In the genomic region with DNA sequence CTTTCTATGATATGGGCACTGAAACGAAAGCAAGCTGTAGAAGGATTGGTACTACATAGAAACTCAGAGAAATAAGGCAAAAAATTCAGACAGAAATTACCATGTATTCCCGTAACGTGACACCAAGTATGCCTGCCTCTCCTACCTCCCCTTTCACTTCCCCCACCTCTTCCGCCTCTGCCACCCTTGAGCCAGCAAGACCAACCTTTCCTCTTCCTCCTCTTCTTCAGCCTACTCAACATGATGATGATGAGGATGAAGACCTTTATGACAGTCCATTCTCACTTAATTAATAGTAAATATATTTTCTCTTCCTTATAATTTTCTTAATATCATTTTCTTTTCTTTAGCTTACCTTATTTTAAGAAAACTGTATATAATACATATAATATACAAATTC, we compare ENCODE assay signal across 25 cellular contexts.
"Had no signal": no experiment of that assay in that cellular context is flagged by ENCODE, and none has a peak within 500 bp of the region (broad histone marks: within the 10 kb centered on the region; RNA-seq: fewer than 3 reads in every experiment).

No MANE protein-coding gene starts in this region.

- H3K4me3 Mint-ChIP-seq: dendritic cell treated with granulocyte-macrophage colony-stimulating factor and Interleukin-4, amounts not matched to agents 40 ng/mL and 50 ng/mL, for 4 days; effector memory CD8-positive, alpha-beta T cell; endodermal cell had no signal

- H3K4me1 ChIP-seq: colonic mucosa, esophagus muscularis mucosa, esophagus squamous epithelium, foreskin keratinocyte, gastrocnemius medialis, gastroesophageal sphincter had no signal

- H3K27ac Mint-ChIP-seq: dendritic cell treated with granulocyte-macrophage colony-stimulating factor and Interleukin-4, amounts not matched to agents 40 ng/mL and 50 ng/mL, for 4 days; effector memory CD8-positive, alpha-beta T cell; endodermal cell had no signal

- H3K27me3 ChIP-seq: colonic mucosa, esophagus squamous epithelium, foreskin keratinocyte, gastrocnemius medialis, heart left ventricle, heart right ventricle had no signal

- H3K4me3 ChIP-seq: colonic mucosa, coronary artery, dorsolateral prefrontal cortex, esophagus muscularis mucosa, esophagus squamous epithelium, gastrocnemius medialis, gastroesophageal sphincter, heart left ventricle, heart right ventricle had no signal

- H3K27me3 Mint-ChIP-seq: dendritic cell treated with granulocyte-macrophage colony-stimulating factor and Interleukin-4, amounts not matched to agents 40 ng/mL and 50 ng/mL, for 4 days; effector memory CD8-positive, alpha-beta T cell had no signal

- DNase-seq: colonic mucosa; cortex of kidney; dermis blood vessel endothelial cell; dorsolateral prefrontal cortex; effector CD4-positive, alpha-beta T cell; effector CD8-positive, alpha-beta T cell; effector memory CD4-positive, alpha-beta T cell; effector memory CD8-positive, alpha-beta T cell; endodermal cell; erythroblast; esophagus squamous epithelium; foreskin fibroblast; foreskin keratinocyte; foreskin melanocyte; gastrocnemius medialis; glutamatergic neuron; head of caudate nucleus; heart left ventricle; heart right ventricle had no signal

- H3K36me3 ChIP-seq: colonic mucosa, esophagus muscularis mucosa, esophagus squamous epithelium, gastrocnemius medialis, gastroesophageal sphincter, heart left ventricle, heart right ventricle had no signal

- H3K27ac ChIP-seq: colonic mucosa, coronary artery, dorsolateral prefrontal cortex, epithelial cell of prostate, esophagus muscularis mucosa, esophagus squamous epithelium, foreskin keratinocyte, gastrocnemius medialis, gastroesophageal sphincter, heart left ventricle, heart right ventricle had no signal

- ATAC-seq: effector memory CD8-positive, alpha-beta T cell; esophagus mucosa; foreskin keratinocyte; gastrocnemius medialis; gastroesophageal sphincter; heart left ventricle; heart right ventricle had no signal

- H3K9me3 ChIP-seq: colonic mucosa, esophagus muscularis mucosa, esophagus squamous epithelium, gastrocnemius medialis, gastroesophageal sphincter, heart left ventricle had no signal
